In the genomic region with DNA sequence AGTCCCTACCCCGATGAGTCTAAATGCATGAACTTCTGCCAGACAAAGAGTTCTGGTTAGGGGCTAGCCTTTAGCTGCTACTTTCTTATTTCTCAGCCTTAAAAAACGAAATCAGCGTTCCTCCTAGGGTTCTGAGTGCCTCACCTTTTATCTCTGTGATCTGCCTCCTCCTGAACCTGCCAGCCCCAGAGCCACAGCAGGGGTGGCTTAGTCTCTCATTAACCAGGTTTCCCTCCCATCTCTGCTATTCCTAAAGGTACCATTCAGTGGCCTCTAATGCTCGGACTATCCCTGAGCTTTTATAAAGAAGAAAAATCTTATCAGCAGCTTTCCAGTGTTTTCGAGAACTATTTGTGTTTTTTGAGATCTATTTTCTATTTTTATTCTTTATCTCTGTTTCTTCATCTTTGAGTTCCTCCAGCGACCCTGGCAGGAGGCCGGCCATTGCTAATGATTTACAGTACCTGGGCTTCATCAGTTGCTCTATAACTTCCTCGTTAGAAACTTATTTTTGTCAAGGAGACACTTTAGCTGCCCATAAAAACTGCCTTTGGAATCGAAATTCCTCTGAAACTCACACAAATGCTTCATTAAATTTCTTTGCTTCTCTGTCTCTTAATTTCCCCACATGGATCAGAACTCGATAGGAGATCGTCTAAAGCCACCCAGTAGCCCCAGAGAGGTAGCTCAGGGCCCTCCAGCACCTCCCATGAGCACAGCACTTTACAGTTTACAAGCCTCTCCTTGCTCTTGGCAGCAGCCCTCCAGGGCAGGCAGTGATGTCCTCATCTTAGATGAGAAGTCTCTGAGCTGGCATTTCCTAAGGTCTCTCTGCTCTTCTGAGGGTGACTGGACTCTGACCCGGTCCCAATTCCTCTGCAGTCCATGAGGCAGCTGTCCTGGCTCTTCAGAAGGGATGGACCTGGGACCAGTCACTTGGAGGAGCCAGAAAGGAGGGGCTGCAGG, we compare ENCODE assay signal across 1 cellular context.
TF ChIP-seq lines count a peak whose summit lies in the region.

No MANE protein-coding gene starts in this region.

TF ChIP-seq in HepG2, 621 proteins besides CTCF, POLR2A, EP300 and RAD21 (continued from another document):
- TF ChIP-seq ZXDC (CRISPR knock-in tag; IDR thresholded peaks at IDR 0.05): no peak
- no peak for TF ChIP-seq ZNF335 (CRISPR knock-in tag; IDR thresholded peaks at IDR 0.05)
- no peak for TF ChIP-seq ZNF850 (CRISPR knock-in tag; conservative IDR thresholded peaks at IDR 0.05)
